1 cellular context compared by ENCODE assay signal in genomic region chr17:46108120-46108519, GRCh38.
TF ChIP-seq lines count a peak whose summit lies in the region.

No MANE protein-coding gene starts in this region.

TF ChIP-seq in K562, 482 proteins besides CTCF, POLR2A, EP300 and RAD21 (continued from another document):
- no peak for TF ChIP-seq ZNF655 (CRISPR knock-in tag; IDR thresholded peaks at IDR 0.05)
